Comparison of ENCODE assay signal across 1 cellular context in the genomic region with DNA sequence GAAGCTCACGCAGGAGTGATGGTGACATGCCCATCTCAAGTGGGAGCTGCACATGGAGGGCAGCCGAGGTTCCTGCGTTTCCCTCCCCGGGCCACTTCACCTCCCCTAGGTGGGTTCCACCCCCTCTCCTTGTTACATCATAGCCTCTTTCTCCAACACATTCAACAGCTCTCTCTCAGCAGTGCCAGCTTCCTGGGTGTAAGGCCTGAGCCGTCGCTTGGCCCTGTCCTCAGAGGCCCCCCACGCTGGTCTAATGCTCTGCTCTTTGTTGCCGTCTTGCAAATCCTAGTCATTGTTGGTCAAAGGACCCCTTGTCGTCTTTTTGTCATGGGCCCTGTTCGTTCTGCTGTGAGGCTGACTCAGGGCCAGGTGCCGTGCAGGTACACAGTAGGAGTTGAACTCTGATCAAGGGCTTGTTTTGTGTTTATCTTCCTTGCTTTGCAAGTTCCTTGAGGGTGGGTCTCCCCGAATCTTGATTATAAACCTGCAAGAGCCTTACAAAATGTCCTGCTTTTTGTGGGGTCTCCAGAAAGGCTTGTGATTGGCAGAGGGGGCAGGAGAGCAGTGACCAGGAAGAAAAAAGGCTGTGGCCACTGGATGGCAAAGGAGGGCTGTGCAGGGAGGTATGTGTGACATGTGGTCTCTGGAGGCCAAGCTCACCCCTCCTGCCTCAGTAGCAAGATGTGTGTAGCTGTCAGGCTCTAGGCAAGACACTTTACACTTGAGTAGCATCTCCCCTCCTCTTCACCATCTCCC.
TF ChIP-seq lines count a peak whose summit lies in the region.

No MANE protein-coding gene starts in this region.

TF ChIP-seq in HepG2, 621 proteins besides CTCF, POLR2A, EP300 and RAD21 (continued from another document and continues in another):
- TF ChIP-seq, protein P1, sequence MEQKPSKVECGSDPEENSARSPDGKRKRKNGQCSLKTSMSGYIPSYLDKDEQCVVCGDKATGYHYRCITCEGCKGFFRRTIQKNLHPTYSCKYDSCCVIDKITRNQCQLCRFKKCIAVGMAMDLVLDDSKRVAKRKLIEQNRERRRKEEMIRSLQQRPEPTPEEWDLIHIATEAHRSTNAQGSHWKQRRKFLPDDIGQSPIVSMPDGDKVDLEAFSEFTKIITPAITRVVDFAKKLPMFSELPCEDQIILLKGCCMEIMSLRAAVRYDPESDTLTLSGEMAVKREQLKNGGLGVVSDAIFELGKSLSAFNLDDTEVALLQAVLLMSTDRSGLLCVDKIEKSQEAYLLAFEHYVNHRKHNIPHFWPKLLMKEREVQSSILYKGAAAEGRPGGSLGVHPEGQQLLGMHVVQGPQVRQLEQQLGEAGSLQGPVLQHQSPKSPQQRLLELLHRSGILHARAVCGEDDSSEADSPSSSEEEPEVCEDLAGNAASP (CRISPR knock-in tag; IDR thresholded peaks at IDR 0.05; ENCODE audit: borderline replicate concordance) = no peak
- TF ChIP-seq FLYWCH1 (CRISPR knock-in tag; IDR thresholded peaks at IDR 0.05) = no peak
- TF ChIP-seq, protein P2, sequence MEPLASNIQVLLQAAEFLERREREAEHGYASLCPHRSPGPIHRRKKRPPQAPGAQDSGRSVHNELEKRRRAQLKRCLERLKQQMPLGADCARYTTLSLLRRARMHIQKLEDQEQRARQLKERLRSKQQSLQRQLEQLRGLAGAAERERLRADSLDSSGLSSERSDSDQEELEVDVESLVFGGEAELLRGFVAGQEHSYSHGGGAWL (CRISPR knock-in tag; IDR thresholded peaks at IDR 0.05) = no peak
- TF ChIP-seq ZKSCAN1 (IDR thresholded peaks at IDR 0.05; ENCODE audit: low read length) = no peak
- no peak for TF ChIP-seq SMARCE1 (IDR thresholded peaks at IDR 0.05; ENCODE audit: borderline replicate concordance)
- no peak for TF ChIP-seq ZNF83 (CRISPR knock-in tag; IDR thresholded peaks at IDR 0.05; ENCODE audit: borderline replicate concordance)
- no peak for TF ChIP-seq KMT2B (CRISPR knock-in tag; IDR thresholded peaks at IDR 0.05)
- TF ChIP-seq KAT8 (CRISPR knock-in tag; IDR thresholded peaks at IDR 0.05) = no peak
- no peak for TF ChIP-seq ZNF879 (CRISPR knock-in tag; IDR thresholded peaks at IDR 0.05)
- TF ChIP-seq, protein P3, sequence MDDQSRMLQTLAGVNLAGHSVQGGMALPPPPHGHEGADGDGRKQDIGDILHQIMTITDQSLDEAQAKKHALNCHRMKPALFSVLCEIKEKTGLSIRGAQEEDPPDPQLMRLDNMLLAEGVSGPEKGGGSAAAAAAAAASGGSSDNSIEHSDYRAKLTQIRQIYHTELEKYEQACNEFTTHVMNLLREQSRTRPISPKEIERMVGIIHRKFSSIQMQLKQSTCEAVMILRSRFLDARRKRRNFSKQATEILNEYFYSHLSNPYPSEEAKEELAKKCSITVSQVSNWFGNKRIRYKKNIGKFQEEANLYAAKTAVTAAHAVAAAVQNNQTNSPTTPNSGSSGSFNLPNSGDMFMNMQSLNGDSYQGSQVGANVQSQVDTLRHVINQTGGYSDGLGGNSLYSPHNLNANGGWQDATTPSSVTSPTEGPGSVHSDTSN (CRISPR knock-in tag; IDR thresholded peaks at IDR 0.05; ENCODE audit: borderline replicate concordance) = no peak
- TF ChIP-seq CHD4 (IDR thresholded peaks at IDR 0.05; ENCODE audit: borderline replicate concordance, low read length) = no peak
- TF ChIP-seq ZNF724P (CRISPR knock-in tag; IDR thresholded peaks at IDR 0.05; ENCODE audit: borderline replicate concordance) = no peak
- no peak for TF ChIP-seq ZNF205 (CRISPR knock-in tag; IDR thresholded peaks at IDR 0.05)
- TF ChIP-seq SNAPC2 (CRISPR knock-in tag; IDR thresholded peaks at IDR 0.05) = 0 out of 2 replicates have a peak, but pooled peaks have one; percentile 45
- TF ChIP-seq SKI (IDR thresholded peaks at IDR 0.05; ENCODE audit: partially characterized antibody) = no peak
- no peak for TF ChIP-seq ZFP37 (CRISPR knock-in tag; IDR thresholded peaks at IDR 0.05; ENCODE audit: borderline replicate concordance)
- TF ChIP-seq HDAC2 (CRISPR knock-in tag; IDR thresholded peaks at IDR 0.05) = no peak
- TF ChIP-seq TOPORS (CRISPR knock-in tag; IDR thresholded peaks at IDR 0.05) = no peak; the same call in 1 of the 2 replicates
- no peak for TF ChIP-seq TBX3 (IDR thresholded peaks at IDR 0.05; ENCODE audit: borderline replicate concordance)
- TF ChIP-seq, protein P4, sequence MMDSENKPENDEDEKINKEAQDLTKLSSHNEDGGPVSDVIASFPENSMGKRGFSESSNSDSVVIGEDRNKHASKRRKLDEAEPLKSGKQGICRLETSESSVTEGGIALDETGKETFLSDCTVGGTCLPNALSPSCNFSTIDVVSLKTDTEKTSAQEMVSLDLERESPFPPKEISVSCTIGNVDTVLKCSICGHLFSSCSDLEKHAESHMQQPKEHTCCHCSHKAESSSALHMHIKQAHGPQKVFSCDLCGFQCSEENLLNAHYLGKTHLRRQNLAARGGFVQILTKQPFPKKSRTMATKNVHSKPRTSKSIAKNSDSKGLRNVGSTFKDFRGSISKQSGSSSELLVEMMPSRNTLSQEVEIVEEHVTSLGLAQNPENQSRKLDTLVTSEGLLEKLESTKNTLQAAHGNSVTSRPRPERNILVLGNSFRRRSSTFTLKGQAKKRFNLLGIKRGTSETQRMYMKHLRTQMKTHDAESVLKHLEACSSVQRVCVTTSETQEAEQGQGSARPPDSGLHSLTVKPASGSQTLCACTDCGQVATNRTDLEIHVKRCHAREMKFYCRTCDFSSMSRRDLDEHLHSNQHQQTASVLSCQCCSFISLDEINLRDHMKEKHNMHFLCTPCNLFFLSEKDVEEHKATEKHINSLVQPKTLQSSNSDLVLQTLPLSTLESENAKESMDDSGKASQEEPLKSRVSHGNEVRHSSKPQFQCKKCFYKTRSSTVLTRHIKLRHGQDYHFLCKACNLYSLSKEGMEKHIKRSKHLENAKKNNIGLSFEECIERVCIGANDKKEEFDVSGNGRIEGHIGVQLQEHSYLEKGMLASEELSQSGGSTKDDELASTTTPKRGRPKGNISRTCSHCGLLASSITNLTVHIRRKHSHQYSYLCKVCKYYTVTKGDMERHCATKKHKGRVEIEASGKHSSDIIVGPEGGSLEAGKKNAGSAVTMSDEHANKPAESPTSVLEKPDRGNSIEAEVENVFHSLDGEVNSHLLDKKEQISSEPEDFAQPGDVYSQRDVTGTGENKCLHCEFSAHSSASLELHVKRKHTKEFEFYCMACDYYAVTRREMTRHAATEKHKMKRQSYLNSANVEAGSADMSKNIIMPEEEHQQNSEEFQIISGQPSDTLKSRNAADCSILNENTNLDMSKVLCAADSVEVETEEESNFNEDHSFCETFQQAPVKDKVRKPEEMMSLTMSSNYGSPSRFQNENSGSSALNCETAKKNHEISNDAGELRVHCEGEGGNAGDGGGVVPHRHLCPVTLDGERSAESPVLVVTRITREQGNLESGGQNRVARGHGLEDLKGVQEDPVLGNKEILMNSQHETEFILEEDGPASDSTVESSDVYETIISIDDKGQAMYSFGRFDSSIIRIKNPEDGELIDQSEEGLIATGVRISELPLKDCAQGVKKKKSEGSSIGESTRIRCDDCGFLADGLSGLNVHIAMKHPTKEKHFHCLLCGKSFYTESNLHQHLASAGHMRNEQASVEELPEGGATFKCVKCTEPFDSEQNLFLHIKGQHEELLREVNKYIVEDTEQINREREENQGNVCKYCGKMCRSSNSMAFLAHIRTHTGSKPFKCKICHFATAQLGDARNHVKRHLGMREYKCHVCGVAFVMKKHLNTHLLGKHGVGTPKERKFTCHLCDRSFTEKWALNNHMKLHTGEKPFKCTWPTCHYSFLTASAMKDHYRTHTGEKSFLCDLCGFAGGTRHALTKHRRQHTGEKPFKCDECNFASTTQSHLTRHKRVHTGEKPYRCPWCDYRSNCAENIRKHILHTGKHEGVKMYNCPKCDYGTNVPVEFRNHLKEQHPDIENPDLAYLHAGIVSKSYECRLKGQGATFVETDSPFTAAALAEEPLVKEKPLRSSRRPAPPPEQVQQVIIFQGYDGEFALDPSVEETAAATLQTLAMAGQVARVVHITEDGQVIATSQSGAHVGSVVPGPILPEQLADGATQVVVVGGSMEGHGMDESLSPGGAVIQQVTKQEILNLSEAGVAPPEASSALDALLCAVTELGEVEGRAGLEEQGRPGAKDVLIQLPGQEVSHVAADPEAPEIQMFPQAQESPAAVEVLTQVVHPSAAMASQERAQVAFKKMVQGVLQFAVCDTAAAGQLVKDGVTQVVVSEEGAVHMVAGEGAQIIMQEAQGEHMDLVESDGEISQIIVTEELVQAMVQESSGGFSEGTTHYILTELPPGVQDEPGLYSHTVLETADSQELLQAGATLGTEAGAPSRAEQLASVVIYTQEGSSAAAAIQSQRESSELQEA (CRISPR knock-in tag; IDR thresholded peaks at IDR 0.05; ENCODE audit: not compliant biosample characterization) = no peak
- no peak for TF ChIP-seq SP5 (CRISPR knock-in tag; IDR thresholded peaks at IDR 0.05; ENCODE audit: borderline replicate concordance, low read depth)
- no peak for TF ChIP-seq ZNF382 (CRISPR knock-in tag; IDR thresholded peaks at IDR 0.05; ENCODE audit: borderline replicate concordance)
- no peak for TF ChIP-seq SAFB2 (CRISPR knock-in tag; IDR thresholded peaks at IDR 0.05; ENCODE audit: borderline replicate concordance, low read depth)
- TF ChIP-seq, protein P5, sequence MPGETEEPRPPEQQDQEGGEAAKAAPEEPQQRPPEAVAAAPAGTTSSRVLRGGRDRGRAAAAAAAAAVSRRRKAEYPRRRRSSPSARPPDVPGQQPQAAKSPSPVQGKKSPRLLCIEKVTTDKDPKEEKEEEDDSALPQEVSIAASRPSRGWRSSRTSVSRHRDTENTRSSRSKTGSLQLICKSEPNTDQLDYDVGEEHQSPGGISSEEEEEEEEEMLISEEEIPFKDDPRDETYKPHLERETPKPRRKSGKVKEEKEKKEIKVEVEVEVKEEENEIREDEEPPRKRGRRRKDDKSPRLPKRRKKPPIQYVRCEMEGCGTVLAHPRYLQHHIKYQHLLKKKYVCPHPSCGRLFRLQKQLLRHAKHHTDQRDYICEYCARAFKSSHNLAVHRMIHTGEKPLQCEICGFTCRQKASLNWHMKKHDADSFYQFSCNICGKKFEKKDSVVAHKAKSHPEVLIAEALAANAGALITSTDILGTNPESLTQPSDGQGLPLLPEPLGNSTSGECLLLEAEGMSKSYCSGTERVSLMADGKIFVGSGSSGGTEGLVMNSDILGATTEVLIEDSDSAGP (CRISPR knock-in tag; IDR thresholded peaks at IDR 0.05; ENCODE audit: borderline replicate concordance) = 0 out of 2 replicates have a peak, but pooled peaks have one; percentile 4
- TF ChIP-seq ZNF773 (CRISPR knock-in tag; IDR thresholded peaks at IDR 0.05; ENCODE audit: borderline replicate concordance) = no peak
- TF ChIP-seq, protein P6, sequence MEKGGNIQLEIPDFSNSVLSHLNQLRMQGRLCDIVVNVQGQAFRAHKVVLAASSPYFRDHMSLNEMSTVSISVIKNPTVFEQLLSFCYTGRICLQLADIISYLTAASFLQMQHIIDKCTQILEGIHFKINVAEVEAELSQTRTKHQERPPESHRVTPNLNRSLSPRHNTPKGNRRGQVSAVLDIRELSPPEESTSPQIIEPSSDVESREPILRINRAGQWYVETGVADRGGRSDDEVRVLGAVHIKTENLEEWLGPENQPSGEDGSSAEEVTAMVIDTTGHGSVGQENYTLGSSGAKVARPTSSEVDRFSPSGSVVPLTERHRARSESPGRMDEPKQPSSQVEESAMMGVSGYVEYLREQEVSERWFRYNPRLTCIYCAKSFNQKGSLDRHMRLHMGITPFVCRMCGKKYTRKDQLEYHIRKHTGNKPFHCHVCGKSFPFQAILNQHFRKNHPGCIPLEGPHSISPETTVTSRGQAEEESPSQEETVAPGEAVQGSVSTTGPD (CRISPR knock-in tag; IDR thresholded peaks at IDR 0.05) = no peak
- TF ChIP-seq YEATS4 (CRISPR knock-in tag; IDR thresholded peaks at IDR 0.05; ENCODE audit: borderline replicate concordance) = no peak
- TF ChIP-seq ZNF552 (CRISPR knock-in tag; IDR thresholded peaks at IDR 0.05; ENCODE audit: borderline replicate concordance) = no peak
- TF ChIP-seq, protein P7, sequence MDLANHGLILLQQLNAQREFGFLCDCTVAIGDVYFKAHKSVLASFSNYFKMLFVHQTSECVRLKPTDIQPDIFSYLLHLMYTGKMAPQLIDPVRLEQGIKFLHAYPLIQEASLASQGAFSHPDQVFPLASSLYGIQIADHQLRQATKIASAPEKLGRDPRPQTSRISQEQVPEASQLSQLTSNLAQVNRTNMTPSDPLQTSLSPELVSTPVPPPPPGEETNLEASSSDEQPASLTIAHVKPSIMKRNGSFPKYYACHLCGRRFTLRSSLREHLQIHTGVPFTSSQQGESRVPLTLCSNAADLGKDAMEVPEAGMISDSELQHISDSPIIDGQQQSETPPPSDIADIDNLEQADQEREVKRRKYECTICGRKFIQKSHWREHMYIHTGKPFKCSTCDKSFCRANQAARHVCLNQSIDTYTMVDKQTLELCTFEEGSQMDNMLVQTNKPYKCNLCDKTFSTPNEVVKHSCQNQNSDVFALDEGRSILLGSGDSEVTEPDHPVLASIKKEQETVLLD (CRISPR knock-in tag; IDR thresholded peaks at IDR 0.05; ENCODE audit: low read depth) = no peak
- TF ChIP-seq ZNF160 (CRISPR knock-in tag; IDR thresholded peaks at IDR 0.05) = no peak
- TF ChIP-seq SRF (IDR thresholded peaks at IDR 0.05; ENCODE audit: low read depth, low read length) = no peak
- TF ChIP-seq RORA (CRISPR knock-in tag; IDR thresholded peaks at IDR 0.05) = no peak
- no peak for TF ChIP-seq FOXJ3 (CRISPR knock-in tag; IDR thresholded peaks at IDR 0.05; ENCODE audit: borderline replicate concordance)
- TF ChIP-seq ZNF354B (CRISPR knock-in tag; IDR thresholded peaks at IDR 0.05) = 0 out of 2 replicates have a peak, but pooled peaks have one; percentile 17
- 0 out of 2 replicates have a peak, but pooled peaks have one; percentile 37 for TF ChIP-seq CENPT (CRISPR knock-in tag; IDR thresholded peaks at IDR 0.05; ENCODE audit: low read depth)
- no peak for TF ChIP-seq ZNF709 (CRISPR knock-in tag; IDR thresholded peaks at IDR 0.05)
- TF ChIP-seq ZKSCAN5 (CRISPR knock-in tag; IDR thresholded peaks at IDR 0.05) = no peak
- TF ChIP-seq, protein P8, sequence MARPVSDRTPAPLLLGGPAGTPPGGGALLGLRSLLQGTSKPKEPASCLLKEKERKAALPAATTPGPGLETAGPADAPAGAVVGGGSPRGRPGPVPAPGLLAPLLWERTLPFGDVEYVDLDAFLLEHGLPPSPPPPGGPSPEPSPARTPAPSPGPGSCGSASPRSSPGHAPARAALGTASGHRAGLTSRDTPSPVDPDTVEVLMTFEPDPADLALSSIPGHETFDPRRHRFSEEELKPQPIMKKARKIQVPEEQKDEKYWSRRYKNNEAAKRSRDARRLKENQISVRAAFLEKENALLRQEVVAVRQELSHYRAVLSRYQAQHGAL (CRISPR knock-in tag; IDR thresholded peaks at IDR 0.05; ENCODE audit: not compliant biosample characterization) = no peak
- TF ChIP-seq, protein P9, sequence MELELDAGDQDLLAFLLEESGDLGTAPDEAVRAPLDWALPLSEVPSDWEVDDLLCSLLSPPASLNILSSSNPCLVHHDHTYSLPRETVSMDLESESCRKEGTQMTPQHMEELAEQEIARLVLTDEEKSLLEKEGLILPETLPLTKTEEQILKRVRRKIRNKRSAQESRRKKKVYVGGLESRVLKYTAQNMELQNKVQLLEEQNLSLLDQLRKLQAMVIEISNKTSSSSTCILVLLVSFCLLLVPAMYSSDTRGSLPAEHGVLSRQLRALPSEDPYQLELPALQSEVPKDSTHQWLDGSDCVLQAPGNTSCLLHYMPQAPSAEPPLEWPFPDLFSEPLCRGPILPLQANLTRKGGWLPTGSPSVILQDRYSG (CRISPR knock-in tag; IDR thresholded peaks at IDR 0.05) = no peak
- TF ChIP-seq BRD4 (CRISPR knock-in tag; IDR thresholded peaks at IDR 0.05) = 0 out of 2 replicates have a peak, but pooled peaks have one; percentile 6
- TF ChIP-seq FOXP1 (IDR thresholded peaks at IDR 0.05) = no peak
- TF ChIP-seq FOXP1 (CRISPR knock-in tag; IDR thresholded peaks at IDR 0.05) = no peak
- TF ChIP-seq THAP11 (CRISPR knock-in tag; IDR thresholded peaks at IDR 0.05) = no peak
- TF ChIP-seq ZSCAN21 (CRISPR knock-in tag; IDR thresholded peaks at IDR 0.05; ENCODE audit: borderline replicate concordance) = no peak
- no peak for TF ChIP-seq ZNF841 (CRISPR knock-in tag; IDR thresholded peaks at IDR 0.05; ENCODE audit: borderline replicate concordance)
